ENCODE assay signal across 9 cellular contexts in the genomic region with DNA sequence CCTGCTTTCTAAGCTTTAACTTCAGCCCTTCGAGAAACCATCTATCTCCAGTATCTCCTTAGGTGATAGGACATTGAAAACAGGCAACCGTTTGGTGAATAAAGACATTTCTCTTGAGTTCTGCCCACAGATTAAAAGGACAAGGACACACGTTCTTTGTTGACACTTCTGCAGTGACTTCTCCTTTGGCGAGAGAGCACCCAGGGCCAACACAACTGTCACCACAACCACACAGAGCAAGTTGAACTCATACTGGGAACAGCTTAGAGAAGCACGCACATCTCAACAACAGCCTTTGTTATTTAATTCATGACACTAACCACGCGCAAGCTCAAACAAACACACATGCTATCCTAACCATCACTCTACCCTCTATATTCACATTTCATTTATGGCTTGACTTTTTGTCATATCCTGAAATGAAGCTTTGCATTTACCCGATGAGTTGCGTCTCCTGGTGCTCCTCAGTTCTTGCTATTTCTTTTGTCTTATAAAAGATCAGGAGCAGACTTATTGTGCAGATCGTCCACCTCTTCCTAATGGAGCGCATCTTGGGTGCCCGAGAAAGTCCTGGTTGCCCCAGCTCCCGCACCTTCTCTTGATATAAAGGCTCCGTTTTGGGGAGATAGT. TPM values are rescaled to one million over a fixed set of nuclear protein-coding genes. Genes with fewer than 3 reads are reported as not detected.
A peak's percentile ranks its signal among the peaks of the same experiment; 100 is the strongest.
DNase-seq lines count a peak whose midpoint lies in the region; ATAC-seq and TF ChIP-seq lines count a peak whose summit lies in the region.
"Had no signal": no experiment of that assay in that cellular context is flagged by ENCODE, and none has a peak within 500 bp of the region (broad histone marks: within the 10 kb centered on the region; RNA-seq: fewer than 3 reads in every experiment).

No MANE protein-coding gene starts in this region.

- H3K36me3 Mint-ChIP-seq in activated T-cell treated with anti-CD3 and anti-CD28 coated beads, Interleukin-2, amount 50 U/mL, for 4 hours (ENCODE audit: insufficient read depth), result peaks cover 10% of the 10 kb centered on the region

- peak; percentile 10 to 15 for ATAC-seq in activated T-cell treated with anti-CD3 and anti-CD28 coated beads, Interleukin-2, amount 50 U/mL, for 4 hours
- ATAC-seq in HG02763 (IDR thresholded peaks at IDR 0.05; ENCODE audit: unreplicated experiment) (no peak), HG03039 (IDR thresholded peaks at IDR 0.05; ENCODE audit: unreplicated experiment) (no peak), HG03571 (IDR thresholded peaks at IDR 0.05; ENCODE audit: unreplicated experiment) (no peak)
- ATAC-seq: HCT116 had no signal

- H3K36me3 ChIP-seq in BLaER1, result peaks cover 6% of the 10 kb centered on the region; the same call in 1 of the 2 replicates
- no peaks in the 10 kb centered on the region for H3K36me3 ChIP-seq in Loucy (ENCODE audit: insufficient read depth, low read length)

- H3K27me3 Mint-ChIP-seq in activated T-cell treated with anti-CD3 and anti-CD28 coated beads, Interleukin-2, amount 50 U/mL, for 4 hours (ENCODE audit: low read depth), result no peaks in the 10 kb centered on the region

- H3K4me1 ChIP-seq in BLaER1, result peaks cover 39% of the 10 kb centered on the region
- H3K4me1 ChIP-seq in Loucy (ENCODE audit: insufficient read depth, low read length, poor library complexity, severe bottlenecking), result peaks cover 34% of the 10 kb centered on the region

- DNase-seq in activated T-cell treated with anti-CD3 and anti-CD28 coated beads, Interleukin-2, amount 50 U/mL, for 4 hours, result no peak
- peak; percentile 18 for DNase-seq in fibroblast of villous mesenchyme (ENCODE audit: low read depth)
- peak; percentile 49 for DNase-seq in pons (ENCODE audit: low spot score)

- peak overlapping the region; percentile 97 for H3K27ac ChIP-seq in BLaER1

- H3K4me2 ChIP-seq in BLaER1, result peak overlapping the region; percentile 61
- peak overlapping the region; percentile 79 for H3K4me2 ChIP-seq in Loucy (ENCODE audit: low read depth, low read length, poor library complexity, severe bottlenecking)

- peak overlapping the region; percentile 85 for H3K4me3 ChIP-seq in BLaER1
- peak overlapping the region; percentile 79 for H3K4me3 ChIP-seq in Loucy (ENCODE audit: low read length, poor library complexity, severe bottlenecking)
- H3K4me3 ChIP-seq in fibroblast of villous mesenchyme (ENCODE audit: low read depth, low read length), result peak overlapping the region; percentile 67

- no peaks in the 10 kb centered on the region for H3K9me3 Mint-ChIP-seq in activated T-cell treated with anti-CD3 and anti-CD28 coated beads, Interleukin-2, amount 50 U/mL, for 4 hours

- TF ChIP-seq CTCF in Loucy (conservative IDR thresholded peaks at IDR 0.05; ENCODE audit: low read length) (no peak), fibroblast of villous mesenchyme (IDR thresholded peaks at IDR 0.05; ENCODE audit: insufficient read depth, low read depth, low read length) (no peak)

- H3F3A ChIP-seq in Loucy (ENCODE audit: low read depth), result peaks cover 7% of the 10 kb centered on the region

- H3K9me3 ChIP-seq in BLaER1 (no peaks in the 10 kb centered on the region), Loucy (ENCODE audit: insufficient read depth, low read depth, low read length) (no peaks in the 10 kb centered on the region)

- no peak overlapping the region for H2AFZ ChIP-seq in Loucy (ENCODE audit: low read length)

- H4K20me1 ChIP-seq in BLaER1 (peaks cover 17% of the 10 kb centered on the region), Loucy (ENCODE audit: insufficient read depth, low read length, poor library complexity, severe bottlenecking) (peaks cover 12% of the 10 kb centered on the region)

- H3K79me2 ChIP-seq in Loucy (ENCODE audit: insufficient read depth, low read length), result peaks cover 50% of the 10 kb centered on the region

- H3K4me3 Mint-ChIP-seq in activated T-cell treated with anti-CD3 and anti-CD28 coated beads, Interleukin-2, amount 50 U/mL, for 4 hours, result peak overlapping the region; percentile 98

- H3K27me3 ChIP-seq in BLaER1 (no peaks in the 10 kb centered on the region), Loucy (ENCODE audit: insufficient read depth, low read length, poor library complexity, severe bottlenecking) (no peaks in the 10 kb centered on the region)

- H3K4me1 Mint-ChIP-seq in activated T-cell treated with anti-CD3 and anti-CD28 coated beads, Interleukin-2, amount 50 U/mL, for 4 hours (ENCODE audit: low read depth), result peaks cover 48% of the 10 kb centered on the region

- peak overlapping the region; percentile 91 for H3K9ac ChIP-seq in BLaER1
- peak overlapping the region; percentile 99 for H3K9ac ChIP-seq in Loucy (ENCODE audit: low read depth, low read length, poor library complexity, severe bottlenecking)

- no peaks in the 10 kb centered on the region for H3K9me2 ChIP-seq in Loucy (replicated peaks; ENCODE audit: low read depth, low read length)

RNA-seq across cellular contexts. Expression of gene ST8SIA4, which starts 0.6 kb away (rescaled TPM):
- total RNA-seq in activated T-cell treated with anti-CD3 and anti-CD28 coated beads, Interleukin-2, amount 50 U/mL, for 4 hours, result 10 to 100 TPM; 27.2 to 38.4 (median 36.9) TPM
- total RNA-seq in fibroblast of villous mesenchyme, result 3.5 and 4.8 TPM in 2 replicates

Comparison
In these comparisons a context has a peak if more than half of its experiments do, and no peak if none do; other contexts are left out.
1. ATAC-seq: peak in activated T-cell treated with anti-CD3 and anti-CD28 coated beads, Interleukin-2, amount 50 U/mL, for 4 hours (2 of 2); none in HG02763 (single experiment), HG03039 (single experiment) and HG03571 (single experiment).
2. Peak in every context shown above with its lines, with median percentiles within 50 percentile points of each other: H3K4me3 ChIP-seq.